ENCODE assay signal across 20 cellular contexts in genomic region chr6:149208071-149208670, GRCh38.
"Had no signal": no experiment of that assay in that cellular context is flagged by ENCODE, and none has a peak within 500 bp of the region (broad histone marks: within the 10 kb centered on the region; RNA-seq: fewer than 3 reads in every experiment).

No MANE protein-coding gene starts in this region.

- H3K27ac Mint-ChIP-seq: activated CD4-positive, alpha-beta T cell treated with anti-CD3 and anti-CD28 coated beads, Interleukin-2, amount 10 ng/mL, durations not matched to agents 7 days and 5 days; activated CD8-positive, alpha-beta memory T cell treated with anti-CD3 and anti-CD28 coated beads, Interleukin-2, amount 10 ng/mL, durations not matched to agents 7 days and 5 days; activated CD8-positive, alpha-beta T cell treated with anti-CD3 and anti-CD28 coated beads for 36 hours; activated naive CD8-positive, alpha-beta T cell; activated T-helper 2 cell treated with anti-CD3 and anti-CD28 coated beads, Interferon-gamma antibody, Interleukin-2, Interleukin-4, amounts not matched to agents 10 μg/mL and 5 μg/mL and 100 μg/mL, durations not matched to agents 14 hours and 24 hours and 36 hours; stimulated activated effector memory CD8-positive, alpha-beta T cell treated with anti-CD3 and anti-CD28 coated beads, Interleukin-12 subunit alpha, Interleukin-12 subunit beta, amount 100 ng/mL, for 72 hours had no signal

- H3K4me3 Mint-ChIP-seq: activated CD4-positive, alpha-beta T cell treated with anti-CD3 and anti-CD28 coated beads, Interleukin-2, amount 10 ng/mL, durations not matched to agents 7 days and 5 days; activated CD8-positive, alpha-beta memory T cell treated with anti-CD3 and anti-CD28 coated beads, Interleukin-2, amount 10 ng/mL, durations not matched to agents 7 days and 5 days; activated CD8-positive, alpha-beta T cell treated with anti-CD3 and anti-CD28 coated beads for 36 hours; activated naive CD8-positive, alpha-beta T cell; stimulated activated effector memory CD8-positive, alpha-beta T cell treated with anti-CD3 and anti-CD28 coated beads, Interleukin-12 subunit alpha, Interleukin-12 subunit beta, amount 100 ng/mL, for 72 hours had no signal

- H3K4me3 ChIP-seq: cardiac muscle cell, esophagus squamous epithelium, gastrocnemius medialis, mucosa of descending colon, right lobe of liver, skin epidermis, uterus had no signal

- H3K4me1 ChIP-seq: gastrocnemius medialis, right lobe of liver had no signal

- H3K27ac ChIP-seq: cardiac muscle cell, esophagus squamous epithelium, gastrocnemius medialis, right lobe of liver, skin epidermis, uterus had no signal

- H3K27me3 Mint-ChIP-seq: activated CD4-positive, alpha-beta T cell treated with anti-CD3 and anti-CD28 coated beads, Interleukin-2, amount 10 ng/mL, durations not matched to agents 7 days and 5 days; activated CD8-positive, alpha-beta memory T cell treated with anti-CD3 and anti-CD28 coated beads, Interleukin-2, amount 10 ng/mL, durations not matched to agents 7 days and 5 days; activated CD8-positive, alpha-beta T cell treated with anti-CD3 and anti-CD28 coated beads for 36 hours; activated naive CD8-positive, alpha-beta T cell had no signal

- H3K9me3 ChIP-seq: esophagus squamous epithelium, gastrocnemius medialis, mucosa of descending colon, right lobe of liver, uterus had no signal

- H3K27me3 ChIP-seq: cardiac muscle cell, gastrocnemius medialis, right lobe of liver, uterus had no signal

- DNase-seq: activated CD4-positive, alpha-beta T cell treated with anti-CD3 and anti-CD28 coated beads, Interleukin-2, amount 10 ng/mL, durations not matched to agents 7 days and 5 days; activated CD8-positive, alpha-beta memory T cell treated with anti-CD3 and anti-CD28 coated beads, Interleukin-2, amount 10 ng/mL, durations not matched to agents 7 days and 5 days; activated CD8-positive, alpha-beta T cell treated with anti-CD3 and anti-CD28 coated beads for 36 hours; activated naive CD4-positive, alpha-beta T cell; activated T-cell treated with anti-CD3 and anti-CD28 coated beads for 4 hours; esophagus squamous epithelium; gastrocnemius medialis; mesenchymal stem cell; mucosa of descending colon; occipital lobe; right lobe of liver; stimulated activated CD4-positive, alpha-beta T cell treated with anti-CD3 and anti-CD28 coated beads, Interleukin-2, amount 100 ng/mL, for 24 hours; SW 1271; trophoblast cell; uterus had no signal

- ATAC-seq: activated CD8-positive, alpha-beta memory T cell treated with anti-CD3 and anti-CD28 coated beads, Interleukin-2, amount 10 ng/mL, durations not matched to agents 7 days and 5 days; activated CD8-positive, alpha-beta T cell treated with anti-CD3 and anti-CD28 coated beads for 36 hours; gastrocnemius medialis; mucosa of descending colon; right lobe of liver; stimulated activated effector memory CD8-positive, alpha-beta T cell treated with anti-CD3 and anti-CD28 coated beads, Interleukin-12 subunit alpha, Interleukin-12 subunit beta, amount 100 ng/mL, for 72 hours had no signal

- H3K36me3 ChIP-seq: cardiac muscle cell, esophagus squamous epithelium, gastrocnemius medialis, right lobe of liver, uterus had no signal

- H3K9me3 Mint-ChIP-seq: activated CD8-positive, alpha-beta T cell treated with anti-CD3 and anti-CD28 coated beads for 36 hours; stimulated activated effector memory CD8-positive, alpha-beta T cell treated with anti-CD3 and anti-CD28 coated beads, Interleukin-12 subunit alpha, Interleukin-12 subunit beta, amount 100 ng/mL, for 72 hours had no signal
